ENCODE assay signal across 12 cellular contexts in the genomic region with DNA sequence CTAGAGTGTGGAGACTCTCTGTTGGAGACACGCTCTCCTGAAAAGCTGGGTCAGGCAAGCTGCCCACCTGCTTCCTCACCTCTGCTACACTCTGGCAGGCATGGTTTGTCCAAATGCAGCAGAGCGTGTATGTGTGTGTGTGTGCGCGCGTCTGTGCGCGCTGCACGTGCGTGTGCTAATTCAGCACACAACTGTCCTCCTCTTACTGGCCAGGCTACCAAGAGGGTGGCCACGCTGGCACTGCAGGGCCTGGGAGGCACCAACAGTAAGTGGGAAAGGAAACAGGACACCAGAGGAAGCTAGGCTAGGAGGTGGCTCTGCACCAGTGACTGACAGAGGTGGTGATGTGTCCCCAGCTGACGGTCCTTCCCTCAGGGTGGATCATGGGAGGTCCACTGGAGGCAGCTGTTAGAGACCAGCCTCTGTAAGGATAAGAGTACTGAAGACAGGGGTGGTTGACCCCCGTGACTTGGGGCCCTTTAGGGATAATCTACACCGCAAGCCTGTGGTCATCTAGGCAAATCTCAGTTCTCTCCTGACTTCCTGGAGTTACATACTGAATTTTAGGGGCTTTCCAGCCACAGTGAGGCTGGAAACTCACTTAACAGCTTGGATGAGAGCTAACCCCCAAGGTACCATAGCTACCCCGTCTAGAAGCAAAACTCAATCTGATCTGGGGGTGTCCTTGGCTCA. TPM values are rescaled to one million over a fixed set of nuclear protein-coding genes. Genes with fewer than 3 reads are reported as not detected.
A peak's percentile ranks its signal among the peaks of the same experiment; 100 is the strongest.
DNase-seq lines count a peak whose midpoint lies in the region; ATAC-seq and TF ChIP-seq lines count a peak whose summit lies in the region.
"Had no signal": no experiment of that assay in that cellular context is flagged by ENCODE, and none has a peak within 500 bp of the region (broad histone marks: within the 10 kb centered on the region; RNA-seq: fewer than 3 reads in every experiment).

No MANE protein-coding gene starts in this region.

- POLR2A ChIA-PET in OCI-LY7 (lab: Charles Lee), result interaction anchor here (0.5 to 2.2 kb wide), 8 partner anchors 15 to 645 kb away, joined by 3 to 9 read pairs (median 4); partner anchors contain the start of genes POU6F1 and TFCP2

- H3K36me3 ChIP-seq in OCI-LY7 (ENCODE audit: insufficient read depth, low read length), result no peaks in the 10 kb centered on the region
- peaks cover 29 to 43% (median 31%) of the 10 kb centered on the region in 3 donors for H3K36me3 ChIP-seq in tibial artery
- no peaks in the 10 kb centered on the region for H3K36me3 ChIP-seq in brain microvascular endothelial cell (replicated peaks)

- H3K4me1 ChIP-seq in OCI-LY7 (ENCODE audit: insufficient read depth, low read length, poor library complexity, severe bottlenecking) (peaks cover 52% of the 10 kb centered on the region), tibial artery (no peaks in the 10 kb centered on the region)
- H3K4me1 ChIP-seq: foreskin keratinocyte had no signal

- peak; percentile 30 for ATAC-seq in stimulated activated naive CD8-positive, alpha-beta T cell treated with anti-CD3 and anti-CD28 coated beads, Interleukin-15, Interleukin-2, amounts not matched to agents 100 U/mL and 50 U/mL, for 24 hours
- no peak for ATAC-seq in stimulated activated naive CD8-positive, alpha-beta T cell treated with anti-CD3 and anti-CD28 coated beads, Interleukin-15, amount 100 ng/mL, for 72 hours
- ATAC-seq in HG02759 (IDR thresholded peaks at IDR 0.05; ENCODE audit: unreplicated experiment), result peak; percentile 72
- ATAC-seq: activated T-helper 17 cell treated with anti-CD3 and anti-CD28 coated beads, Interleukin-2, amount 50 U/mL, for 72 hours; foreskin keratinocyte had no signal

- H3K27me3 Mint-ChIP-seq in stimulated activated naive CD8-positive, alpha-beta T cell treated with anti-CD3 and anti-CD28 coated beads, Interleukin-15, amount 100 ng/mL, for 72 hours, result no peaks in the 10 kb centered on the region
- H3K27me3 Mint-ChIP-seq: activated T-helper 17 cell treated with anti-CD3 and anti-CD28 coated beads, Interleukin-2, amount 50 U/mL, for 72 hours had no signal

- H3K9me3 ChIP-seq in OCI-LY7 (ENCODE audit: low read length) (no peaks in the 10 kb centered on the region), tibial artery (no peaks in the 10 kb centered on the region)

- H4K20me1 ChIP-seq in OCI-LY7 (ENCODE audit: insufficient read depth, low read length), result no peaks in the 10 kb centered on the region

- H3K4me2 ChIP-seq in OCI-LY7 (ENCODE audit: low read length), result peak overlapping the region; percentile 73

- no peaks in the 10 kb centered on the region for H3K9me2 ChIP-seq in OCI-LY7 (ENCODE audit: insufficient read depth, low read length)

- TF ChIP-seq CTCF in OCI-LY7 (conservative IDR thresholded peaks at IDR 0.05; ENCODE audit: low read length) (no peak), tibial artery (IDR thresholded peaks at IDR 0.05) (no peak), brain microvascular endothelial cell (IDR thresholded peaks at IDR 0.05; ENCODE audit: low read depth, low read length, missing control alignments) (no peak)

- in situ Hi-C loops in brain microvascular endothelial cell (cut with HindIII; ENCODE audit: low pct_ligation_motif_present, low sequenced_read_pairs), result no loop called here

- no peaks in the 10 kb centered on the region for H3K9me3 Mint-ChIP-seq in stimulated activated naive CD8-positive, alpha-beta T cell treated with anti-CD3 and anti-CD28 coated beads, Interleukin-15, amount 100 ng/mL, for 72 hours
- H3K9me3 Mint-ChIP-seq: activated T-helper 17 cell treated with anti-CD3 and anti-CD28 coated beads, Interleukin-2, amount 50 U/mL, for 72 hours had no signal

- H3K4me1 Mint-ChIP-seq in stimulated activated naive CD8-positive, alpha-beta T cell treated with anti-CD3 and anti-CD28 coated beads, Interleukin-15, amount 100 ng/mL, for 72 hours, result no peaks in the 10 kb centered on the region
- H3K4me1 Mint-ChIP-seq: activated T-helper 17 cell treated with anti-CD3 and anti-CD28 coated beads, Interleukin-2, amount 50 U/mL, for 72 hours had no signal

- intact Hi-C loops in OCI-LY7 (cut with micrococcal nuclease; ENCODE audit: unreplicated experiment) (loop anchor here (2.0 to 5.0 kb wide), 3 partner anchors 30 to 141 kb away; partner anchors contain the start of genes CSRNP2, LETMD1 and POU6F1), tibial artery (cut with DNase I; ENCODE audit: low total_unique reads) (no loop called here)

- H3K4me3 ChIP-seq in OCI-LY7 (ENCODE audit: low read depth, low read length, poor library complexity, severe bottlenecking), result peak overlapping the region; percentile 57
- H3K4me3 ChIP-seq in tibial artery, result no peak overlapping the region
- H3K4me3 ChIP-seq in brain microvascular endothelial cell (ENCODE audit: low read depth, low read length), result no peak overlapping the region

- CTCF ChIA-PET in OCI-LY7 (lab: Charles Lee; ENCODE audit: unreplicated experiment), result interaction anchor here (0.6 to 1.0 kb wide), 3 partner anchors 16 to 629 kb away, joined by 3 read pairs; no protein-coding TSS in a partner anchor

- H3K4me3 Mint-ChIP-seq in stimulated activated naive CD8-positive, alpha-beta T cell treated with anti-CD3 and anti-CD28 coated beads, Interleukin-15, amount 100 ng/mL, for 72 hours, result no peak overlapping the region
- H3K4me3 Mint-ChIP-seq: activated T-helper 17 cell treated with anti-CD3 and anti-CD28 coated beads, Interleukin-2, amount 50 U/mL, for 72 hours had no signal

- H3K27ac Mint-ChIP-seq in stimulated activated naive CD8-positive, alpha-beta T cell treated with anti-CD3 and anti-CD28 coated beads, Interleukin-15, amount 100 ng/mL, for 72 hours, result no peak overlapping the region
- H3K27ac Mint-ChIP-seq: activated T-helper 17 cell treated with anti-CD3 and anti-CD28 coated beads, Interleukin-2, amount 50 U/mL, for 72 hours had no signal

- no peaks in the 10 kb centered on the region for H3K79me2 ChIP-seq in OCI-LY7 (ENCODE audit: insufficient read depth, low read depth, low read length)

- H3K27me3 ChIP-seq in tibial artery (no peaks in the 10 kb centered on the region), brain microvascular endothelial cell (replicated peaks) (no peaks in the 10 kb centered on the region)
- H3K27me3 ChIP-seq: foreskin keratinocyte had no signal

- BruUV-seq in OCI-LY7 (replicated peaks; lab: Mats Ljungman, UMichigan), result no TSS peak

- H2AFZ ChIP-seq in OCI-LY7 (ENCODE audit: low read length), result peak overlapping the region; percentile 93; the same call in 1 of the 2 replicates

- DNase-seq in stimulated activated naive CD8-positive, alpha-beta T cell treated with anti-CD3 and anti-CD28 coated beads, Interleukin-15, Interleukin-2, amounts not matched to agents 100 U/mL and 50 U/mL, for 24 hours, result no peak
- no peak for DNase-seq in stimulated activated naive CD8-positive, alpha-beta T cell treated with anti-CD3 and anti-CD28 coated beads, Interleukin-15, amount 100 ng/mL, for 72 hours
- peak; percentile 76 for DNase-seq in OCI-LY7 (ENCODE audit: low spot score)
- no peak for DNase-seq in cerebellum (ENCODE audit: low spot score)
- no peak for DNase-seq in tibial artery
- DNase-seq in brain microvascular endothelial cell, result no peak
- no peak for DNase-seq in kidney glomerular epithelial cell (lab: John Stamatoyannopoulos, UW)
- DNase-seq: foreskin keratinocyte, mesenchymal stem cell, NCI-H774 had no signal

- H3K27ac ChIP-seq in OCI-LY7 (ENCODE audit: low read depth, low read length, poor library complexity, severe bottlenecking) (peak overlapping the region; percentile 67), tibial artery (no peak overlapping the region), brain microvascular endothelial cell (no peak overlapping the region)
- H3K27ac ChIP-seq: foreskin keratinocyte had no signal

RNA-seq across cellular contexts. Expression of gene TFCP2, which starts 15.6 kb away (rescaled TPM):
- 7.1 and 7.2 TPM in 2 replicates for total RNA-seq in OCI-LY7 (2014; rRNA removed; shearing (Covaris generic))
- 10.2 and 11.5 TPM in 2 replicates for total RNA-seq in OCI-LY7 (2022)
- 21.5 TPM for total RNA-seq in cerebellum

RNA-seq across cellular contexts. Expression of gene POU6F1, which starts 29.4 kb away (rescaled TPM):
- 1.2 and 2.6 TPM in 2 replicates for total RNA-seq in OCI-LY7 (2014; rRNA removed; shearing (Covaris generic))
- 5.0 and 5.5 TPM in 2 replicates for total RNA-seq in OCI-LY7 (2022)
- 12.4 TPM for total RNA-seq in cerebellum

RNA-seq across cellular contexts. Expression of gene DAZAP2, which starts 50.1 kb away (rescaled TPM):
- total RNA-seq in OCI-LY7 (2014; rRNA removed; shearing (Covaris generic)), result 101 and 137 TPM in 2 replicates
- total RNA-seq in OCI-LY7 (2022) (131 and 153 TPM in 2 replicates), cerebellum (50.1 TPM)
